Comparison of ENCODE assay signal across 24 cellular contexts in genomic region chr5:37116359-37116758, GRCh38.
"Had no signal": no experiment of that assay in that cellular context is flagged by ENCODE, and none has a peak within 500 bp of the region (broad histone marks: within the 10 kb centered on the region; RNA-seq: fewer than 3 reads in every experiment).

No MANE protein-coding gene starts in this region.

- H3K27ac ChIP-seq: coronary artery, dorsolateral prefrontal cortex, esophagus muscularis mucosa, foreskin keratinocyte, gastroesophageal sphincter, heart left ventricle, hepatocyte, left lung, lower lobe of right lung had no signal

- ATAC-seq: foreskin keratinocyte, gastroesophageal sphincter, heart left ventricle, left lung, left ventricle myocardium superior, lower lobe of right lung, mucosa of descending colon had no signal

- H3K4me1 ChIP-seq: esophagus muscularis mucosa, foreskin keratinocyte, gastroesophageal sphincter, lower lobe of right lung had no signal

- H3K27me3 ChIP-seq: dorsolateral prefrontal cortex, esophagus muscularis mucosa, foreskin keratinocyte, gastroesophageal sphincter, heart left ventricle, hepatocyte, left lung had no signal

- DNase-seq: dermis blood vessel endothelial cell; dorsolateral prefrontal cortex; effector CD4-positive, alpha-beta T cell; effector memory CD4-positive, alpha-beta T cell; foreskin keratinocyte; heart left ventricle; hypothalamus; immature natural killer cell; islet precursor cell; kidney; kidney glomerular epithelial cell; left cardiac atrium; left lung; left ventricle myocardium superior; lower lobe of right lung; mesenchymal stem cell; mucosa of descending colon had no signal

- H3K4me3 ChIP-seq: coronary artery, dorsolateral prefrontal cortex, esophagus muscularis mucosa, gastroesophageal sphincter, heart left ventricle, hepatocyte, left lung, lower lobe of right lung, mucosa of descending colon had no signal

- H3K9me3 ChIP-seq: esophagus muscularis mucosa, gastroesophageal sphincter, left lung, lower lobe of right lung, mucosa of descending colon had no signal

- FAIRE-seq: colon, endothelial cell of umbilical vein, frontal cortex, kidney had no signal
